Comparison of ENCODE assay signal across 20 cellular contexts in genomic region chr10:88317099-88317498, GRCh38.
A peak's percentile ranks its signal among the peaks of the same experiment; 100 is the strongest.
DNase-seq lines count a peak whose midpoint lies in the region; ATAC-seq, FAIRE-seq and TF ChIP-seq lines count a peak whose summit lies in the region.
"Had no signal": no experiment of that assay in that cellular context is flagged by ENCODE, and none has a peak within 500 bp of the region (broad histone marks: within the 10 kb centered on the region; RNA-seq: fewer than 3 reads in every experiment).

No MANE protein-coding gene starts in this region.

- no peak overlapping the region for H3K4me2 ChIP-seq in SK-N-SH
- H3K4me2 ChIP-seq: BLaER1 treated with 17β-estradiol and CSF1 and Interleukin-3, amounts not matched to agents 10 nM and 100 nM had no signal

- no peaks in the 10 kb centered on the region for H4K20me1 ChIP-seq in SK-N-SH (ENCODE audit: insufficient read depth)
- H4K20me1 ChIP-seq: BLaER1 treated with 17β-estradiol and CSF1 and Interleukin-3, amounts not matched to agents 10 nM and 100 nM had no signal

- no peak overlapping the region for H2AFZ ChIP-seq in SK-N-SH (ENCODE audit: low read depth)

- H3K27me3 ChIP-seq in SK-N-SH (ENCODE audit: insufficient read depth) = no peaks in the 10 kb centered on the region
- H3K27me3 ChIP-seq: BE2C; BLaER1 treated with 17β-estradiol and CSF1 and Interleukin-3, amounts not matched to agents 10 nM and 100 nM had no signal

- FAIRE-seq in D721Med (lab: Jason Lieb, UNC) = peak; percentile 32
- FAIRE-seq: A204.1, GM12891, H54 had no signal

- no peak overlapping the region for H3K9ac ChIP-seq in SK-N-SH
- H3K9ac ChIP-seq: BLaER1 treated with 17β-estradiol and CSF1 and Interleukin-3, amounts not matched to agents 10 nM and 100 nM had no signal

- H3K4me3 ChIP-seq in retinal pigment epithelial cell (ENCODE audit: low read length) (no peak overlapping the region), SK-N-SH (ENCODE audit: low read depth in 2 of 2, low read length in 1 of 2) (no peak overlapping the region)
- H3K4me3 ChIP-seq: BLaER1 treated with 17β-estradiol and CSF1 and Interleukin-3, amounts not matched to agents 10 nM and 100 nM; HAP-1 had no signal

- no peak for TF ChIP-seq EP300 in SK-N-SH (IDR thresholded peaks at IDR 0.05; ENCODE audit: borderline replicate concordance in 1 of 2, low read depth in 1 of 2, low read length in 1 of 2)

- no peak for TF ChIP-seq CTCF in D721Med (IDR thresholded peaks at IDR 0.05; ENCODE audit: insufficient read depth, missing control alignments)
- no peak for TF ChIP-seq CTCF in retinal pigment epithelial cell (conservative IDR thresholded peaks at IDR 0.05; ENCODE audit: low read depth, low read length)
- no peak for TF ChIP-seq CTCF in SK-N-SH (IDR thresholded peaks at IDR 0.05)

- no peak for TF ChIP-seq RAD21 in SK-N-SH (IDR thresholded peaks at IDR 0.05; ENCODE audit: low read length)

- H3K27ac ChIP-seq in SK-N-SH (ENCODE audit: low read depth in 2 of 2, low read length in 1 of 2) = no peak overlapping the region
- H3K27ac ChIP-seq: 22Rv1; BLaER1 treated with 17β-estradiol and CSF1 and Interleukin-3, amounts not matched to agents 10 nM and 100 nM had no signal

- DNase-seq in D721Med (ENCODE audit: insufficient read length, low spot score) (no peak), NCI-H82 (lab: John Stamatoyannopoulos, UW) (peak; percentile 27), retinal pigment epithelial cell (ENCODE audit: low read depth) (peak; percentile 14), SK-N-SH (no peak), AG08396 (ENCODE audit: low spot score) (no peak)
- DNase-seq: AML-193; BE2C; CD4-positive, alpha-beta T cell; CD8-positive, alpha-beta memory T cell; DMS53; DMS79 treated with DMSO at 0.1 percent for 48 hours; GF-D8; GOT3 had no signal

- H3F3A ChIP-seq in SK-N-SH (replicated peaks; ENCODE audit: insufficient read depth) = no peaks in the 10 kb centered on the region

- no peaks in the 10 kb centered on the region for H3K36me3 ChIP-seq in SK-N-SH (replicated peaks in 1 of 2; ENCODE audit: control insufficient read depth in 1 of 2, insufficient read depth in 2 of 2, low read length in 1 of 2)
- H3K36me3 ChIP-seq: BE2C, HAP-1 had no signal

- no peak for ATAC-seq in HG03196 (IDR thresholded peaks at IDR 0.05; ENCODE audit: unreplicated experiment)

- H3K4me1 ChIP-seq in SK-N-SH (ENCODE audit: control insufficient read depth in 1 of 2, insufficient read depth in 2 of 2, low read depth in 1 of 2, low read length in 1 of 2) = no peaks in the 10 kb centered on the region; a peak in 1 of 4 replicates
- H3K4me1 ChIP-seq: BE2C, HAP-1 had no signal

- H3K9me2 ChIP-seq in SK-N-SH = no peaks in the 10 kb centered on the region

- POLR2A ChIA-PET in SK-N-SH (lab: Yijun Ruan, JAX) = no interaction called here

- H3K79me2 ChIP-seq in SK-N-SH (ENCODE audit: insufficient read depth) = no peaks in the 10 kb centered on the region

- peaks cover 11% of the 10 kb centered on the region; the same call in 1 of the 2 replicates for H3K9me3 ChIP-seq in SK-N-SH
- H3K9me3 ChIP-seq: BE2C had no signal

- CTCF ChIA-PET in SK-N-SH (lab: Yijun Ruan, JAX) = no interaction called here

TF ChIP-seq in SK-N-SH, 30 proteins besides CTCF, POLR2A, EP300 and RAD21:
- TF ChIP-seq NRF1 (IDR thresholded peaks at IDR 0.05; ENCODE audit: low read depth, low read length) = no peak
- no peak for TF ChIP-seq REST (IDR thresholded peaks at IDR 0.05; ENCODE audit: low read depth, low read length)
- TF ChIP-seq MAX (IDR thresholded peaks at IDR 0.05; ENCODE audit: low read depth) = no peak
- TF ChIP-seq TEAD4 (IDR thresholded peaks at IDR 0.05; ENCODE audit: borderline replicate concordance, insufficient read depth) = no peak
- TF ChIP-seq SIN3A (IDR thresholded peaks at IDR 0.05; ENCODE audit: borderline replicate concordance, low read depth, low read length) = no peak
- TF ChIP-seq MXI1 (IDR thresholded peaks at IDR 0.05; ENCODE audit: low read depth, low read length) = no peak
- no peak for TF ChIP-seq JUND (IDR thresholded peaks at IDR 0.05)
- TF ChIP-seq IRF3 (IDR thresholded peaks at IDR 0.05; ENCODE audit: low read depth, low read length) = no peak
- no peak for TF ChIP-seq USF2 (IDR thresholded peaks at IDR 0.05; ENCODE audit: borderline replicate concordance, low read depth, low read length)
- TF ChIP-seq ELF1 (IDR thresholded peaks at IDR 0.05) = no peak
- TF ChIP-seq PBX3 (IDR thresholded peaks at IDR 0.05) = no peak
- TF ChIP-seq POLR2AphosphoS5 (IDR thresholded peaks at IDR 0.05; ENCODE audit: low read depth, low read length) = no peak
- TF ChIP-seq RCOR1 (IDR thresholded peaks at IDR 0.05; ENCODE audit: low read length) = no peak

Comparison
In these comparisons a context has a peak if more than half of its experiments do, and no peak if none do; other contexts are left out.
1. DNase-seq: peak in NCI-H82 (single experiment) and retinal pigment epithelial cell (single experiment); none in D721Med (single experiment), SK-N-SH (single experiment) and AG08396 (single experiment).